14 cellular contexts compared by ENCODE assay signal in the genomic region with DNA sequence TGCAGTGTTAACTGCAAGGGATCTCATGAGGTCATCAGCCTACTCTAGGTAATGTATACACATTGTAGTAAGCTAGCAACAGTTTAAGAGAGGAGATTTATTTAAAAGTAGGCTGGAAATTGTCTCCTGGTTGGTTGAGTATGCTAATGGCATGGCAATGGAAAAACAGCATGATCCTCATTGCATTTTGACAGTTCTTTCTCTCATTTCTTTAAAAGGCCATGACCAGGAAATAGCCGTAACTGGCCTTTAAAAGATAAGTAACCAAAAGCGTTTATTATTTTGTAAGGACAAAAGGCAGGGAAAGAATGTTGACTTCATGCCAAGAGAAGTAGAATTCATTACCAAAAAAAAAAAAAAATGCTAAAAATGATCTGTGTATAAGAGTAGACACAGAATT.
"Had no signal": no experiment of that assay in that cellular context is flagged by ENCODE, and none has a peak within 500 bp of the region (broad histone marks: within the 10 kb centered on the region; RNA-seq: fewer than 3 reads in every experiment).

No MANE protein-coding gene starts in this region.

- H3K4me3 ChIP-seq: ascending aorta, cardiac muscle cell, lung, psoas muscle, right lobe of liver, stomach, testis had no signal

- H3K27me3 ChIP-seq: ascending aorta, right lobe of liver, stomach, testis had no signal

- H3K27ac ChIP-seq: ascending aorta, cardiac muscle cell, psoas muscle, right lobe of liver, stomach, testis, VCaP had no signal

- DNase-seq: activated CD4-positive, alpha-beta T cell treated with anti-CD3 and anti-CD28 coated beads, Interleukin-2, amount 50 U/mL, for 48 hours; activated naive CD4-positive, alpha-beta T cell treated with Interleukin-2 at 50 U/mL for 16 hours; glutamatergic neuron; hypothalamus; psoas muscle; right lobe of liver; stomach; testis had no signal

- ATAC-seq: activated T-helper 17 cell treated with anti-CD3 and anti-CD28 coated beads, Interleukin-2, amount 50 U/mL, for 72 hours; esophagus mucosa; psoas muscle had no signal

- H3K4me1 ChIP-seq: ascending aorta, psoas muscle, right lobe of liver, stomach, testis had no signal

- H3K9me3 ChIP-seq: ascending aorta, psoas muscle, right lobe of liver, stomach, testis had no signal

- H3K36me3 ChIP-seq: ascending aorta, cardiac muscle cell, right lobe of liver, stomach had no signal
